ENCODE assay signal across 14 cellular contexts in the genomic region with DNA sequence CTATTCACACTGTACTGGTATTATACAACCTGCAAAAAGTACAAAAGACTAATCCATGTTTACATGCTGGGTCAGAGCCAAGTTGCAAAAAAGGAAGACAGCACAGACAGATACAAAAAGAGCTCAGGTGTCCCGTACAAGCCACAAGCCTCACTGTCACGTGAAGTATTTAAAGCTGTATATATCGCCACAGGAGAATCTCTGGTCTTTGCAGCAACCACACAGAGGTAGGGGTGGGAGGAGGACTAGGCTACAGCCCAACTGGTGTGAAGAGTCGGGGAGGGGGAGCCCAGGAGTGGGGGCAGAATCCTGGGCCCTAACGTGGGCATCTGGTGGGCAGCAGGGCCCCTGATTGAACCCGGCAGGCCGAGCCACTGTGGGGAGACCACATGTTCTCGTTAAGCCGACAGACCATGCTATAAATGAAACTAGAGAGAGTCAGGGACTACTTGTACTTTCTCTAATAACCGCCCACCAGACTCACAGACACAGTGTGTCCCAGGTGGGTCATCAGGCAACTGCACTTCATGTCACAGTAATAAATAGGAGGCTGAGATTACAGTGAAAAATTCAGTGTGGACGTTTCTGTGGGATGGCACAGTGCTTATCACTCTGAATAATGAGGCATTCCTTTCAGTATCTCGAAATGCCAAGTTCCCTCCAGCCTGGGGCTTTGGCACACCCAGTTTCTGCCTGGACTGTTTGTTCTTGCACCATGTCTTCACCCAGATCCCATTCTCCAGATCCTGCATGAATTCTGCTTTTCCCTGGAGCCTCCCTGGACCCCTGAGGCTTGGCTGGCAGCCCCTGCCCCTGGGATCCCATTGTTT.
A peak's percentile ranks its signal among the peaks of the same experiment; 100 is the strongest.
DNase-seq lines count a peak whose midpoint lies in the region; ATAC-seq, FAIRE-seq and TF ChIP-seq lines count a peak whose summit lies in the region.
"Had no signal": no experiment of that assay in that cellular context is flagged by ENCODE, and none has a peak within 500 bp of the region (broad histone marks: within the 10 kb centered on the region; RNA-seq: fewer than 3 reads in every experiment).

No MANE protein-coding gene starts in this region.

- 23 to 24% methylated on average over 9 to 12 of the region's 12 CpGs for WGBS in esophagus squamous epithelium, 2 donors
- WGBS in small intestine, 3 donors, result 19 to 53% (median 27%) methylated on average over 12 of the region's 12 CpGs

- TF ChIP-seq CTCF in esophagus squamous epithelium (IDR thresholded peaks at IDR 0.05) (peak in 2 of 6 experiments; percentile 3 to 9), omental fat pad (IDR thresholded peaks at IDR 0.05) (no peak)

- H3K4me1 ChIP-seq in esophagus squamous epithelium, result peaks cover 17 to 29% (median 28%) of the 10 kb centered on the region in 3 donors
- H3K4me1 ChIP-seq in small intestine (ENCODE audit: control insufficient read depth in 2 of 2, insufficient read depth in 1 of 2, low read depth in 1 of 2, low read length in 1 of 2), result no peaks in the 10 kb centered on the region

- ATAC-seq in omental fat pad (ENCODE audit: low FRiP score) (peak; percentile 75), GM21576 (IDR thresholded peaks at IDR 0.05; ENCODE audit: unreplicated experiment) (no peak)
- ATAC-seq: activated T-cell treated with anti-CD3 and anti-CD28 coated beads, Interleukin-2, amount 50 U/mL, for 4 hours; CD8-positive, alpha-beta T cell had no signal

- H3K36me3 ChIP-seq in esophagus squamous epithelium (no peaks in the 10 kb centered on the region), small intestine (ENCODE audit: control insufficient read depth in 2 of 2, insufficient read depth in 2 of 2, low read length in 2 of 2) (no peaks in the 10 kb centered on the region)
- H3K36me3 ChIP-seq: ovary had no signal

- H3K9me3 ChIP-seq in esophagus squamous epithelium (no peaks in the 10 kb centered on the region), small intestine (ENCODE audit: control insufficient read depth, low read depth) (no peaks in the 10 kb centered on the region)
- H3K9me3 ChIP-seq: ovary had no signal

- H3K27me3 ChIP-seq in esophagus squamous epithelium, result no peaks in the 10 kb centered on the region
- H3K27me3 ChIP-seq in small intestine (ENCODE audit: control insufficient read depth in 2 of 2, insufficient read depth in 2 of 2, low read length in 2 of 2), result no peaks in the 10 kb centered on the region
- H3K27me3 ChIP-seq: ovary had no signal

- H3K27ac ChIP-seq in esophagus squamous epithelium (peak overlapping the region; percentile 52 to 83 (median 75)), small intestine (ENCODE audit: low read depth in 1 of 2, low read length in 1 of 2) (no peak overlapping the region)
- H3K27ac ChIP-seq: ovary had no signal

- DNase-seq in EH (ENCODE audit: low read depth) (peak; percentile 18), NCI-H226 (peak; percentile 89), esophagus squamous epithelium (lab: John Stamatoyannopoulos, UW) (no peak), omental fat pad (ENCODE audit: low spot score) (no peak), urothelium cell line (ENCODE audit: low spot score) (no peak), small intestine (no peak), NCI-H2081 treated with DMSO at 0.1 percent for 48 hours (lab: John Stamatoyannopoulos, UW) (no peak)
- DNase-seq: activated T-cell treated with anti-CD3 and anti-CD28 coated beads, Interleukin-2, amount 50 U/mL, for 4 hours; T-helper 1 cell had no signal

- H3K4me3 ChIP-seq in esophagus squamous epithelium, result peak overlapping the region in 1 of 4 donors; percentile 9
- no peak overlapping the region for H3K4me3 ChIP-seq in small intestine (ENCODE audit: low read depth in 1 of 2, low read length in 2 of 2)
- H3K4me3 ChIP-seq: ovary had no signal

- no peak for TF ChIP-seq POLR2A in esophagus squamous epithelium (IDR thresholded peaks at IDR 0.05)

- FAIRE-seq in urothelium cell line (lab: Jason Lieb, UNC) (no peak), small intestine (lab: Jason Lieb, UNC) (no peak)
- FAIRE-seq: colon, H1 had no signal

- intact Hi-C loops in esophagus squamous epithelium (cut with DNase I), result no loop called here

Comparison
In these comparisons a context has a peak if more than half of its experiments do, and no peak if none do; other contexts are left out.
1. DNase-seq: peak in EH (single experiment) and NCI-H226 (single experiment); none in esophagus squamous epithelium (single experiment), omental fat pad (single experiment), urothelium cell line (single experiment), small intestine (single experiment) and NCI-H2081 treated with DMSO at 0.1 percent for 48 hours (single experiment).
2. H3K27ac ChIP-seq: peak in esophagus squamous epithelium (4 of 4); none in small intestine (0 of 2).